In genomic region chr5:132074091-132074771, GRCh38 we compare ENCODE assay signal across 18 cellular contexts. TPM values are rescaled to one million over a fixed set of nuclear protein-coding genes. Genes with fewer than 3 reads are reported as not detected.
DNase-seq lines count a peak whose midpoint lies in the region; ATAC-seq, FAIRE-seq and TF ChIP-seq lines count a peak whose summit lies in the region.
"Had no signal": no experiment of that assay in that cellular context is flagged by ENCODE, and none has a peak within 500 bp of the region (broad histone marks: within the 10 kb centered on the region; RNA-seq: fewer than 3 reads in every experiment).

No MANE protein-coding gene starts in this region.

- no peaks in the 10 kb centered on the region for H3K27me3 Mint-ChIP-seq in MCF 10A (ENCODE audit: insufficient read depth, unreplicated experiment)
- H3K27me3 Mint-ChIP-seq in activated naive CD8-positive, alpha-beta T cell treated with anti-CD3 and anti-CD28 coated beads, Interleukin-2, amount 50 U/mL, for 24 hours = no peaks in the 10 kb centered on the region
- H3K27me3 Mint-ChIP-seq: naive thymus-derived CD4-positive, alpha-beta T cell had no signal

- POLR2A ChIA-PET in MCF 10A (lab: Yijun Ruan, JAX) = interaction anchor here (1.2 to 1.3 kb wide), 2 partner anchors 15 to 277 kb away, joined by 3 read pairs; partner anchors contain the start of gene FNIP1

- H3K27ac ChIP-seq in breast epithelium (no peak overlapping the region), lung (ENCODE audit: low read depth in 1 of 2, low read length in 1 of 2) (peak overlapping the region in 1 of 2 donors; percentile 72)
- H3K27ac ChIP-seq: psoas muscle had no signal

- H3K9me3 Mint-ChIP-seq in MCF 10A (ENCODE audit: unreplicated experiment) = no peaks in the 10 kb centered on the region
- H3K9me3 Mint-ChIP-seq in activated naive CD8-positive, alpha-beta T cell treated with anti-CD3 and anti-CD28 coated beads, Interleukin-2, amount 50 U/mL, for 24 hours = no peaks in the 10 kb centered on the region
- no peaks in the 10 kb centered on the region for H3K9me3 Mint-ChIP-seq in activated naive CD4-positive, alpha-beta T cell treated with anti-CD3 and anti-CD28 coated beads, Interleukin-2, amount 50 U/mL, for 72 hours
- H3K9me3 Mint-ChIP-seq: endodermal cell; naive thymus-derived CD4-positive, alpha-beta T cell had no signal

- H3K36me3 ChIP-seq in breast epithelium = no peaks in the 10 kb centered on the region
- H3K36me3 ChIP-seq in lung (ENCODE audit: control insufficient read depth in 2 of 2, insufficient read depth in 2 of 2, low read length in 2 of 2) = no peaks in the 10 kb centered on the region

- CTCF ChIA-PET in MCF 10A (lab: Yijun Ruan, JAX) = interaction anchor here (0.9 to 4.3 kb wide), 7 partner anchors 9 to 164 kb away, joined by 3 to 35 read pairs (median 4); no protein-coding TSS in a partner anchor

- no TSS peak for BruUV-seq in MCF 10A (replicated peaks; lab: Mats Ljungman, UMichigan)

- H3K27me3 ChIP-seq in breast epithelium (no peaks in the 10 kb centered on the region), lung (ENCODE audit: control insufficient read depth, insufficient read depth) (no peaks in the 10 kb centered on the region)

- intact Hi-C loops in MCF 10A (cut with micrococcal nuclease) = no loop called here
- intact Hi-C loops in breast epithelium (cut with DNase I; ENCODE audit: low total_unique reads) = loop anchor here (5.0 kb wide), 1 partner anchor 708 kb away; no protein-coding TSS in a partner anchor

- H3K4me3 Mint-ChIP-seq in MCF 10A (ENCODE audit: unreplicated experiment) = peak overlapping the region; percentile 35
- H3K4me3 Mint-ChIP-seq in activated naive CD8-positive, alpha-beta T cell treated with anti-CD3 and anti-CD28 coated beads, Interleukin-2, amount 50 U/mL, for 24 hours = peak overlapping the region; percentile 84
- H3K4me3 Mint-ChIP-seq: endodermal cell had no signal

- FAIRE-seq in GM12891 (lab: Jason Lieb, UNC) = no peak

- H3K27ac Mint-ChIP-seq in MCF 10A (ENCODE audit: low read depth, unreplicated experiment) = no peak overlapping the region
- peak overlapping the region; percentile 91 for H3K27ac Mint-ChIP-seq in activated naive CD8-positive, alpha-beta T cell treated with anti-CD3 and anti-CD28 coated beads, Interleukin-2, amount 50 U/mL, for 24 hours
- H3K27ac Mint-ChIP-seq in activated naive CD4-positive, alpha-beta T cell treated with anti-CD3 and anti-CD28 coated beads, Interleukin-2, amount 50 U/mL, for 72 hours = no peak overlapping the region
- H3K27ac Mint-ChIP-seq: endodermal cell had no signal

- TF ChIP-seq CTCF in MCF 10A (IDR thresholded peaks at IDR 0.05; ENCODE audit: unreplicated experiment) (no peak), breast epithelium (IDR thresholded peaks at IDR 0.05) (no peak), lung (IDR thresholded peaks at IDR 0.05; ENCODE audit: control extremely low read depth, extremely low read depth) (no peak)

- TF ChIP-seq POLR2A in breast epithelium (IDR thresholded peaks at IDR 0.05) (no peak), GM12891 (IDR thresholded peaks at IDR 0.05; ENCODE audit: low read depth, low read length) (no peak)

- DNase-seq in MCF 10A (ENCODE audit: unreplicated experiment) = peak; percentile 78
- DNase-seq in breast epithelium (ENCODE audit: low spot score in 2 of 2) = no peak
- DNase-seq in activated naive CD8-positive, alpha-beta T cell treated with anti-CD3 and anti-CD28 coated beads, Interleukin-2, amount 50 U/mL, for 24 hours = no peak
- peak; percentile 75 for DNase-seq in lung (ENCODE audit: low spot score)
- DNase-seq in GM12891 (ENCODE audit: insufficient read length, low spot score) = no peak
- DNase-seq in T1000 (lab: John Stamatoyannopoulos, UW) = no peak
- DNase-seq in activated naive CD4-positive, alpha-beta T cell treated with anti-CD3 and anti-CD28 coated beads, Interleukin-2, amount 50 U/mL, for 72 hours (ENCODE audit: low spot score in 2 of 2) = no peak
- DNase-seq: activated CD8-positive, alpha-beta memory T cell treated with anti-CD3 and anti-CD28 coated beads, Interleukin-2, amount 50 U/mL, for 48 hours; central memory CD4-positive, alpha-beta T cell; COR-L47; left ventricle myocardium superior; NCI-H1092 had no signal

- no peak for ATAC-seq in activated naive CD8-positive, alpha-beta T cell treated with anti-CD3 and anti-CD28 coated beads, Interleukin-2, amount 50 U/mL, for 24 hours
- ATAC-seq in lung (ENCODE audit: insufficient read depth, low FRiP score) (no peak), HG03025 (IDR thresholded peaks at IDR 0.05; ENCODE audit: low FRiP score, unreplicated experiment) (no peak)
- no peak for ATAC-seq in activated naive CD4-positive, alpha-beta T cell treated with anti-CD3 and anti-CD28 coated beads, Interleukin-2, amount 50 U/mL, for 72 hours
- ATAC-seq: left ventricle myocardium superior; naive thymus-derived CD4-positive, alpha-beta T cell; psoas muscle had no signal

- 65 to 91% methylated on average over 7 of the region's 7 CpGs for WGBS in lung, 2 donors

- no peaks in the 10 kb centered on the region for H3K36me3 Mint-ChIP-seq in MCF 10A (ENCODE audit: insufficient read depth, unreplicated experiment)
- H3K36me3 Mint-ChIP-seq in activated naive CD8-positive, alpha-beta T cell treated with anti-CD3 and anti-CD28 coated beads, Interleukin-2, amount 50 U/mL, for 24 hours (ENCODE audit: low read depth) = peaks cover 25% of the 10 kb centered on the region
- no peaks in the 10 kb centered on the region for H3K36me3 Mint-ChIP-seq in activated naive CD4-positive, alpha-beta T cell treated with anti-CD3 and anti-CD28 coated beads, Interleukin-2, amount 50 U/mL, for 72 hours

- H3K4me1 ChIP-seq in breast epithelium = no peaks in the 10 kb centered on the region
- H3K4me1 ChIP-seq in lung (ENCODE audit: control insufficient read depth in 2 of 2, insufficient read depth in 2 of 2, low read length in 2 of 2) = peaks cover 0 to 3% of the 10 kb centered on the region in 2 donors
- H3K4me1 ChIP-seq: psoas muscle had no signal

- H3K4me1 Mint-ChIP-seq in MCF 10A (ENCODE audit: insufficient read depth, unreplicated experiment) = peaks cover 25% of the 10 kb centered on the region
- H3K4me1 Mint-ChIP-seq in activated naive CD8-positive, alpha-beta T cell treated with anti-CD3 and anti-CD28 coated beads, Interleukin-2, amount 50 U/mL, for 24 hours = peaks cover 87% of the 10 kb centered on the region

- H3K4me3 ChIP-seq in breast epithelium (no peak overlapping the region), lung (peak overlapping the region; percentile 0)
- H3K4me3 ChIP-seq: psoas muscle had no signal

- H3K9me3 ChIP-seq in breast epithelium = no peaks in the 10 kb centered on the region
- no peaks in the 10 kb centered on the region for H3K9me3 ChIP-seq in lung (ENCODE audit: control insufficient read depth in 2 of 2, insufficient read depth in 1 of 2, low read length in 1 of 2)
- H3K9me3 ChIP-seq: psoas muscle had no signal

TF ChIP-seq in GM12891, 5 proteins besides CTCF, POLR2A, EP300 and RAD21:
- TF ChIP-seq POLR2AphosphoS5 (IDR thresholded peaks at IDR 0.05; ENCODE audit: low read depth, low read length) (no peak), POU2F2 (IDR thresholded peaks at IDR 0.05; ENCODE audit: low read depth, low read length) (no peak), SPI1 (IDR thresholded peaks at IDR 0.05; ENCODE audit: low read depth, low read length) (no peak), TAF1 (IDR thresholded peaks at IDR 0.05; ENCODE audit: low read depth, low read length) (no peak), PAX5 (IDR thresholded peaks at IDR 0.05; ENCODE audit: insufficient read depth, low read length, severe bottlenecking) (no peak)

RNA-seq across cellular contexts. Expression of gene CSF2, which starts 0.6 kb away (rescaled TPM):
- total RNA-seq in MCF 10A (2022) = not detected in 2 replicates
- not detected for total RNA-seq in breast epithelium
- total RNA-seq in lung = 10 to 100 TPM in 1 of 2 donors, under 1 TPM in 1; 0.37 to 11.6 TPM
- polyA plus RNA-seq in lung = 10 to 100 TPM in 1 of 2 donors, 1 to 10 TPM in 1; 4.7 to 16.8 TPM
- not detected for polyA plus RNA-seq in GM12891 (2012; ENCODE audit: low read depth, missing spikeins)
- 10 to 100 TPM in 1 of 2 donors, 1 to 10 TPM in 1; 8.4 to 39.7 TPM for total RNA-seq in activated naive CD4-positive, alpha-beta T cell treated with anti-CD3 and anti-CD28 coated beads, Interleukin-2, amount 50 U/mL, for 72 hours
- total RNA-seq: endodermal cell, left ventricle myocardium superior, psoas muscle had no signal
- polyA plus RNA-seq: naive thymus-derived CD4-positive, alpha-beta T cell had no signal

RNA-seq across cellular contexts. Expression of gene IL3, which starts 13.8 kb away (rescaled TPM):
- total RNA-seq in MCF 10A (2022) (not detected in 2 replicates), breast epithelium (not detected), lung (not detected)
- polyA plus RNA-seq in lung = not detected
- polyA plus RNA-seq in GM12891 (2012; ENCODE audit: low read depth, missing spikeins) = not detected
- total RNA-seq in activated naive CD4-positive, alpha-beta T cell treated with anti-CD3 and anti-CD28 coated beads, Interleukin-2, amount 50 U/mL, for 72 hours = 1 to 10 TPM in 1 of 2 donors, not detected in 1; 9.7 TPM
- total RNA-seq: endodermal cell, fibroblast of villous mesenchyme, left ventricle myocardium superior, psoas muscle, RPMI7951 had no signal
- polyA plus RNA-seq: naive thymus-derived CD4-positive, alpha-beta T cell; psoas muscle had no signal

Comparison
In these comparisons a context has a peak if more than half of its experiments do, and no peak if none do; other contexts are left out.
1. DNase-seq: peak in MCF 10A (single experiment) and lung (single experiment); none in breast epithelium (0 of 2), activated naive CD8-positive, alpha-beta T cell treated with anti-CD3 and anti-CD28 coated beads, Interleukin-2, amount 50 U/mL, for 24 hours (single experiment), GM12891 (single experiment), T1000 (single experiment) and activated naive CD4-positive, alpha-beta T cell treated with anti-CD3 and anti-CD28 coated beads, Interleukin-2, amount 50 U/mL, for 72 hours (0 of 2).